1 cellular context compared by ENCODE assay signal in the genomic region with DNA sequence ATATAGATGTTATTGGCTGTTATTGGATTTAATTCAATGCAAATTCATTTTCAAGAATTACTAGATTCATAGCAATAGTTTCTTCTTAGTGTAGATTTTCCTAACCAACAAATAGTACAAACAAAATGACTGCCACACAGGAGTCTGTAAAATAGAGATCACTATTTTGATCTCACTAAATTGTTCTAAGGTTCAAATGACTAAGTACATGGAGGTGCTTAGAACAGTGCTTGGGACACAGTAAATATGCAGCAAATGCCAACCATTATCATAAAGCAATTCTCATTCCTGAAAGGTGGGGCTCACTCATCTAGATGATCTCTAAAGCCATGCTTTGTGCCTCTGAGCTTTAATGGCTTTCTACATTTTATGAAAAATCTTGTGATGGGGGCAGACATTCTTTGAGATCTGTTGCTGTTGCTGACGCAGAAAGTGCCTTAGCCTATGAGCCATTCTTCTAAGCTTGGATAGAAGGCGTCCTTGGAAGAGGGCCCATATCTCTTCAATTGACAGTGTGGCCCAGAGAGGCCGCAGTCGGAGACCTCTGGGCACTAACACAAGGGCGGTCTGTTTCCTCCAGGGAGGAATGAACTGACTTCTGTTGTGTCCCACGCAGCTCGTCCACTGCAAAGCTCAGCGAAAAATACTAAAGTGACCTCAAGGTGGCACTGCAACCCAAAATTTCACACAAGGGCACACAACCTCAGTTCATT.
A peak's percentile ranks its signal among the peaks of the same experiment; 100 is the strongest.
TF ChIP-seq lines count a peak whose summit lies in the region.

No MANE protein-coding gene starts in this region.

TF ChIP-seq in GM12878, 131 proteins besides CTCF, POLR2A, EP300 and RAD21 (continues in another document):
- TF ChIP-seq STAT1 (conservative IDR thresholded peaks at IDR 0.05) (no peak), MYB (IDR thresholded peaks at IDR 0.05; ENCODE audit: borderline replicate concordance, low read depth, low read length) (no peak), FOXK2 (IDR thresholded peaks at IDR 0.05) (no peak), IKZF2 (IDR thresholded peaks at IDR 0.05) (peak in 1 of 2 experiments; percentile 8; a peak in 1 of 4 replicates), JUND (IDR thresholded peaks at IDR 0.05; ENCODE audit: low read depth, low read length) (no peak), ZZZ3 (IDR thresholded peaks at IDR 0.05; ENCODE audit: control insufficient read depth, insufficient read length, low read depth) (no peak), TAF1 (IDR thresholded peaks at IDR 0.05; ENCODE audit: borderline replicate concordance, low read depth, low read length) (no peak), NFYA (IDR thresholded peaks at IDR 0.05; ENCODE audit: borderline replicate concordance, low read depth, low read length) (no peak), TBL1XR1 (IDR thresholded peaks at IDR 0.05; ENCODE audit: low read depth, low read length) (0 out of 2 replicates have a peak, but pooled peaks have one; percentile 20), CREM (IDR thresholded peaks at IDR 0.05; ENCODE audit: low read depth) (no peak), IKZF1 (conservative IDR thresholded peaks at IDR 0.05) (peak; percentile 21; the same call in 1 of the 2 replicates), GABPA (IDR thresholded peaks at IDR 0.05; ENCODE audit: low read depth) (no peak), JUNB (IDR thresholded peaks at IDR 0.05) (no peak), ZBED1 (IDR thresholded peaks at IDR 0.05; ENCODE audit: borderline replicate concordance) (no peak), HCFC1 (IDR thresholded peaks at IDR 0.05; ENCODE audit: low read length) (no peak), KAT2A (conservative IDR thresholded peaks at IDR 0.05; ENCODE audit: control insufficient read depth, low read depth, low read length) (no peak), SPI1 (IDR thresholded peaks at IDR 0.05; ENCODE audit: borderline replicate concordance, insufficient read depth, low read depth, low read length) (no peak), BCL11A (IDR thresholded peaks at IDR 0.05; ENCODE audit: low read depth, low read length) (no peak), ZNF24 (IDR thresholded peaks at IDR 0.05) (no peak), CHD1 (IDR thresholded peaks at IDR 0.05; ENCODE audit: low read depth, low read length) (no peak), YY1 (IDR thresholded peaks at IDR 0.05; ENCODE audit: low read depth, low read length) (0 out of 2 replicates have a peak, but pooled peaks have one; percentile 27), SP1 (IDR thresholded peaks at IDR 0.05; ENCODE audit: low read depth, low read length) (no peak), HDAC6 (IDR thresholded peaks at IDR 0.05; ENCODE audit: unreplicated experiment) (no peak), HDAC2 (IDR thresholded peaks at IDR 0.05) (no peak), PAX5 (IDR thresholded peaks at IDR 0.05; ENCODE audit: borderline replicate concordance, low read depth, low read length) (peak; percentile 16; the same call in 1 of the 2 replicates), TCF12 (IDR thresholded peaks at IDR 0.05; ENCODE audit: low read depth, low read length) (no peak), YBX1 (IDR thresholded peaks at IDR 0.05) (no peak), POLR2AphosphoS5 (IDR thresholded peaks at IDR 0.05; ENCODE audit: low read length) (no peak), CHD4 (IDR thresholded peaks at IDR 0.05) (no peak), CREB1 (IDR thresholded peaks at IDR 0.05; ENCODE audit: low read depth) (0 out of 2 replicates have a peak, but pooled peaks have one; percentile 9), RCOR1 (conservative IDR thresholded peaks at IDR 0.05; ENCODE audit: low read depth, low read length) (no peak), RUNX3 (IDR thresholded peaks at IDR 0.05; ENCODE audit: low read length) (peak; percentile 12; the same call in 1 of the 2 replicates), SMARCA5 (IDR thresholded peaks at IDR 0.05) (no peak), IRF4 (IDR thresholded peaks at IDR 0.05; ENCODE audit: low read depth, low read length) (no peak), FOS (IDR thresholded peaks at IDR 0.05; ENCODE audit: borderline replicate concordance, extremely low read depth, insufficient read length) (no peak), WRNIP1 (IDR thresholded peaks at IDR 0.05; ENCODE audit: borderline replicate concordance, low read depth, low read length) (no peak), CBX3 (IDR thresholded peaks at IDR 0.05; ENCODE audit: borderline replicate concordance, low read depth) (no peak), SMC3 (IDR thresholded peaks at IDR 0.05; ENCODE audit: borderline replicate concordance, low read length) (peak; percentile 85), ZNF207 (IDR thresholded peaks at IDR 0.05; ENCODE audit: borderline replicate concordance) (no peak), BHLHE40 (IDR thresholded peaks at IDR 0.05; ENCODE audit: borderline replicate concordance in 1 of 2, low read depth in 2 of 2, low read length in 1 of 2) (no peak), NFXL1 (IDR thresholded peaks at IDR 0.05; ENCODE audit: borderline replicate concordance) (no peak), EED (IDR thresholded peaks at IDR 0.05; ENCODE audit: low read depth) (0 out of 2 replicates have a peak, but pooled peaks have one; percentile 25), ASH2L (IDR thresholded peaks at IDR 0.05; ENCODE audit: borderline replicate concordance, low read depth) (no peak), LARP7 (IDR thresholded peaks at IDR 0.05) (no peak), BMI1 (IDR thresholded peaks at IDR 0.05; ENCODE audit: borderline replicate concordance) (no peak), SREBF2 (IDR thresholded peaks at IDR 0.05; ENCODE audit: low read length) (no peak), SUPT20H (IDR thresholded peaks at IDR 0.05; ENCODE audit: borderline replicate concordance, control insufficient read depth, low read depth, low read length) (no peak), RELA (IDR thresholded peaks at IDR 0.05; ENCODE audit: borderline replicate concordance, partially characterized antibody) (no peak), PML (IDR thresholded peaks at IDR 0.05; ENCODE audit: low read length) (no peak), BRCA1 (IDR thresholded peaks at IDR 0.05; ENCODE audit: low read depth, low read length) (no peak), MXI1 (IDR thresholded peaks at IDR 0.05; ENCODE audit: low read depth, low read length) (no peak), ZNF384 (IDR thresholded peaks at IDR 0.05; ENCODE audit: borderline replicate concordance, low read depth, low read length) (no peak), MEF2B (IDR thresholded peaks at IDR 0.05; ENCODE audit: partially characterized antibody, poor library complexity, severe bottlenecking) (peak; percentile 37), RB1 (IDR thresholded peaks at IDR 0.05; ENCODE audit: borderline replicate concordance) (no peak), TARDBP (IDR thresholded peaks at IDR 0.05; ENCODE audit: borderline replicate concordance) (no peak), CHD2 (IDR thresholded peaks at IDR 0.05; ENCODE audit: borderline replicate concordance, low read depth, low read length) (no peak), SUZ12 (IDR thresholded peaks at IDR 0.05; ENCODE audit: unreplicated experiment) (no peak)
- TF ChIP-seq, protein P1, sequence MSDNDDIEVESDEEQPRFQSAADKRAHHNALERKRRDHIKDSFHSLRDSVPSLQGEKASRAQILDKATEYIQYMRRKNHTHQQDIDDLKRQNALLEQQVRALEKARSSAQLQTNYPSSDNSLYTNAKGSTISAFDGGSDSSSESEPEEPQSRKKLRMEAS (IDR thresholded peaks at IDR 0.05; ENCODE audit: low read depth, low read length) = no peak
- TF ChIP-seq, protein P2, sequence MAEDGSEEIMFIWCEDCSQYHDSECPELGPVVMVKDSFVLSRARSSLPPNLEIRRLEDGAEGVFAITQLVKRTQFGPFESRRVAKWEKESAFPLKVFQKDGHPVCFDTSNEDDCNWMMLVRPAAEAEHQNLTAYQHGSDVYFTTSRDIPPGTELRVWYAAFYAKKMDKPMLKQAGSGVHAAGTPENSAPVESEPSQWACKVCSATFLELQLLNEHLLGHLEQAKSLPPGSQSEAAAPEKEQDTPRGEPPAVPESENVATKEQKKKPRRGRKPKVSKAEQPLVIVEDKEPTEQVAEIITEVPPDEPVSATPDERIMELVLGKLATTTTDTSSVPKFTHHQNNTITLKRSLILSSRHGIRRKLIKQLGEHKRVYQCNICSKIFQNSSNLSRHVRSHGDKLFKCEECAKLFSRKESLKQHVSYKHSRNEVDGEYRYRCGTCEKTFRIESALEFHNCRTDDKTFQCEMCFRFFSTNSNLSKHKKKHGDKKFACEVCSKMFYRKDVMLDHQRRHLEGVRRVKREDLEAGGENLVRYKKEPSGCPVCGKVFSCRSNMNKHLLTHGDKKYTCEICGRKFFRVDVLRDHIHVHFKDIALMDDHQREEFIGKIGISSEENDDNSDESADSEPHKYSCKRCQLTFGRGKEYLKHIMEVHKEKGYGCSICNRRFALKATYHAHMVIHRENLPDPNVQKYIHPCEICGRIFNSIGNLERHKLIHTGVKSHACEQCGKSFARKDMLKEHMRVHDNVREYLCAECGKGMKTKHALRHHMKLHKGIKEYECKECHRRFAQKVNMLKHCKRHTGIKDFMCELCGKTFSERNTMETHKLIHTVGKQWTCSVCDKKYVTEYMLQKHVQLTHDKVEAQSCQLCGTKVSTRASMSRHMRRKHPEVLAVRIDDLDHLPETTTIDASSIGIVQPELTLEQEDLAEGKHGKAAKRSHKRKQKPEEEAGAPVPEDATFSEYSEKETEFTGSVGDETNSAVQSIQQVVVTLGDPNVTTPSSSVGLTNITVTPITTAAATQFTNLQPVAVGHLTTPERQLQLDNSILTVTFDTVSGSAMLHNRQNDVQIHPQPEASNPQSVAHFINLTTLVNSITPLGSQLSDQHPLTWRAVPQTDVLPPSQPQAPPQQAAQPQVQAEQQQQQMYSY (CRISPR knock-in tag; IDR thresholded peaks at IDR 0.05) = no peak
- TF ChIP-seq, protein P3, sequence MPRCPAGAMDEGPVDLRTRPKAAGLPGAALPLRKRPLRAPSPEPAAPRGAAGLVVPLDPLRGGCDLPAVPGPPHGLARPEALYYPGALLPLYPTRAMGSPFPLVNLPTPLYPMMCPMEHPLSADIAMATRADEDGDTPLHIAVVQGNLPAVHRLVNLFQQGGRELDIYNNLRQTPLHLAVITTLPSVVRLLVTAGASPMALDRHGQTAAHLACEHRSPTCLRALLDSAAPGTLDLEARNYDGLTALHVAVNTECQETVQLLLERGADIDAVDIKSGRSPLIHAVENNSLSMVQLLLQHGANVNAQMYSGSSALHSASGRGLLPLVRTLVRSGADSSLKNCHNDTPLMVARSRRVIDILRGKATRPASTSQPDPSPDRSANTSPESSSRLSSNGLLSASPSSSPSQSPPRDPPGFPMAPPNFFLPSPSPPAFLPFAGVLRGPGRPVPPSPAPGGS (IDR thresholded peaks at IDR 0.05; ENCODE audit: borderline replicate concordance, insufficient read depth, low read depth, low read length, poor library complexity, severe bottlenecking) = no peak
- TF ChIP-seq, protein P4, sequence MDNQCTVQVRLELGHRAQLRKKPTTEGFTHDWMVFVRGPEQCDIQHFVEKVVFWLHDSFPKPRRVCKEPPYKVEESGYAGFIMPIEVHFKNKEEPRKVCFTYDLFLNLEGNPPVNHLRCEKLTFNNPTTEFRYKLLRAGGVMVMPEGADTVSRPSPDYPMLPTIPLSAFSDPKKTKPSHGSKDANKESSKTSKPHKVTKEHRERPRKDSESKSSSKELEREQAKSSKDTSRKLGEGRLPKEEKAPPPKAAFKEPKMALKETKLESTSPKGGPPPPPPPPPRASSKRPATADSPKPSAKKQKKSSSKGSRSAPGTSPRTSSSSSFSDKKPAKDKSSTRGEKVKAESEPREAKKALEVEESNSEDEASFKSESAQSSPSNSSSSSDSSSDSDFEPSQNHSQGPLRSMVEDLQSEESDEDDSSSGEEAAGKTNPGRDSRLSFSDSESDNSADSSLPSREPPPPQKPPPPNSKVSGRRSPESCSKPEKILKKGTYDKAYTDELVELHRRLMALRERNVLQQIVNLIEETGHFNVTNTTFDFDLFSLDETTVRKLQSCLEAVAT (IDR thresholded peaks at IDR 0.05) = no peak
- TF ChIP-seq, protein P5, sequence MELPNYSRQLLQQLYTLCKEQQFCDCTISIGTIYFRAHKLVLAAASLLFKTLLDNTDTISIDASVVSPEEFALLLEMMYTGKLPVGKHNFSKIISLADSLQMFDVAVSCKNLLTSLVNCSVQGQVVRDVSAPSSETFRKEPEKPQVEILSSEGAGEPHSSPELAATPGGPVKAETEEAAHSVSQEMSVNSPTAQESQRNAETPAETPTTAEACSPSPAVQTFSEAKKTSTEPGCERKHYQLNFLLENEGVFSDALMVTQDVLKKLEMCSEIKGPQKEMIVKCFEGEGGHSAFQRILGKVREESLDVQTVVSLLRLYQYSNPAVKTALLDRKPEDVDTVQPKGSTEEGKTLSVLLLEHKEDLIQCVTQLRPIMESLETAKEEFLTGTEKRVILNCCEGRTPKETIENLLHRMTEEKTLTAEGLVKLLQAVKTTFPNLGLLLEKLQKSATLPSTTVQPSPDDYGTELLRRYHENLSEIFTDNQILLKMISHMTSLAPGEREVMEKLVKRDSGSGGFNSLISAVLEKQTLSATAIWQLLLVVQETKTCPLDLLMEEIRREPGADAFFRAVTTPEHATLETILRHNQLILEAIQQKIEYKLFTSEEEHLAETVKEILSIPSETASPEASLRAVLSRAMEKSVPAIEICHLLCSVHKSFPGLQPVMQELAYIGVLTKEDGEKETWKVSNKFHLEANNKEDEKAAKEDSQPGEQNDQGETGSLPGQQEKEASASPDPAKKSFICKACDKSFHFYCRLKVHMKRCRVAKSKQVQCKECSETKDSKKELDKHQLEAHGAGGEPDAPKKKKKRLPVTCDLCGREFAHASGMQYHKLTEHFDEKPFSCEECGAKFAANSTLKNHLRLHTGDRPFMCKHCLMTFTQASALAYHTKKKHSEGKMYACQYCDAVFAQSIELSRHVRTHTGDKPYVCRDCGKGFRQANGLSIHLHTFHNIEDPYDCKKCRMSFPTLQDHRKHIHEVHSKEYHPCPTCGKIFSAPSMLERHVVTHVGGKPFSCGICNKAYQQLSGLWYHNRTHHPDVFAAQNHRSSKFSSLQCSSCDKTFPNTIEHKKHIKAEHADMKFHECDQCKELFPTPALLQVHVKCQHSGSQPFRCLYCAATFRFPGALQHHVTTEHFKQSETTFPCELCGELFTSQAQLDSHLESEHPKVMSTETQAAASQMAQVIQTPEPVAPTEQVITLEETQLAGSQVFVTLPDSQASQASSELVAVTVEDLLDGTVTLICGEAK (IDR thresholded peaks at IDR 0.05; ENCODE audit: borderline replicate concordance) = no peak
- TF ChIP-seq, protein P6, sequence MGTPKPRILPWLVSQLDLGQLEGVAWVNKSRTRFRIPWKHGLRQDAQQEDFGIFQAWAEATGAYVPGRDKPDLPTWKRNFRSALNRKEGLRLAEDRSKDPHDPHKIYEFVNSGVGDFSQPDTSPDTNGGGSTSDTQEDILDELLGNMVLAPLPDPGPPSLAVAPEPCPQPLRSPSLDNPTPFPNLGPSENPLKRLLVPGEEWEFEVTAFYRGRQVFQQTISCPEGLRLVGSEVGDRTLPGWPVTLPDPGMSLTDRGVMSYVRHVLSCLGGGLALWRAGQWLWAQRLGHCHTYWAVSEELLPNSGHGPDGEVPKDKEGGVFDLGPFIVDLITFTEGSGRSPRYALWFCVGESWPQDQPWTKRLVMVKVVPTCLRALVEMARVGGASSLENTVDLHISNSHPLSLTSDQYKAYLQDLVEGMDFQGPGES (IDR thresholded peaks at IDR 0.05) = no peak
- TF ChIP-seq, protein P7, sequence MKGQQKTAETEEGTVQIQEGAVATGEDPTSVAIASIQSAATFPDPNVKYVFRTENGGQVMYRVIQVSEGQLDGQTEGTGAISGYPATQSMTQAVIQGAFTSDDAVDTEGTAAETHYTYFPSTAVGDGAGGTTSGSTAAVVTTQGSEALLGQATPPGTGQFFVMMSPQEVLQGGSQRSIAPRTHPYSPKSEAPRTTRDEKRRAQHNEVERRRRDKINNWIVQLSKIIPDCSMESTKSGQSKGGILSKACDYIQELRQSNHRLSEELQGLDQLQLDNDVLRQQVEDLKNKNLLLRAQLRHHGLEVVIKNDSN (IDR thresholded peaks at IDR 0.05; ENCODE audit: borderline replicate concordance, extremely low read length, insufficient read depth, low read depth, low read length) = no peak
